ENCODE assay signal across 13 cellular contexts in the genomic region with DNA sequence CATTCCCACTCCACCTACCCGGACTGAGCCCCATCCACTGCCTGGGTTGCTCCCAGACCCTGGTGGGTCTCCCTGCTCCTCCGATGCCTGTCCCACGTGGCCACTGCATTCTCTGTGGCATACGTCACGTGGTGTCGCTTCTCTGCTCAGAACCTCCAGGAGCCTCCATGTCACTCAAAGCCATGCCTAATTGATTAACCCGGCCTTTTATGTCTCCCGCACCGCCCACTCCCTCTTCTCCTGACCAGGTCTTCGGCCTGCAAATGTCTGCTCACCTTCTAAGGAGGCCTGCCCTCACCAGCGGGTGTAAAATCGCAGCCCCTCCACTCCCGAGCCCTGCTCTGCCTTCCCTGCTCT.
A peak's percentile ranks its signal among the peaks of the same experiment; 100 is the strongest.
DNase-seq lines count a peak whose midpoint lies in the region; ATAC-seq, FAIRE-seq and TF ChIP-seq lines count a peak whose summit lies in the region.
"Had no signal": no experiment of that assay in that cellular context is flagged by ENCODE, and none has a peak within 500 bp of the region (broad histone marks: within the 10 kb centered on the region; RNA-seq: fewer than 3 reads in every experiment).

No MANE protein-coding gene starts in this region.

- peaks cover under 1% of the 10 kb centered on the region for H3K36me3 Mint-ChIP-seq in activated naive CD4-positive, alpha-beta T cell treated with anti-CD3 and anti-CD28 coated beads for 36 hours (ENCODE audit: low read depth)
- H3K36me3 Mint-ChIP-seq in astrocyte (ENCODE audit: low read depth, unreplicated experiment), result no peaks in the 10 kb centered on the region

- ATAC-seq in thoracic aorta (ENCODE audit: insufficient number of reproducible peaks, low FRiP score, low read depth), result no peak
- no peak for ATAC-seq in GM21528 (IDR thresholded peaks at IDR 0.05; ENCODE audit: low FRiP score, unreplicated experiment)
- no peak for ATAC-seq in HG03354 (IDR thresholded peaks at IDR 0.05; ENCODE audit: poor library complexity, severe bottlenecking, unreplicated experiment)
- ATAC-seq: Panc1 had no signal

- H3K4me1 Mint-ChIP-seq in activated naive CD4-positive, alpha-beta T cell treated with anti-CD3 and anti-CD28 coated beads for 36 hours (ENCODE audit: low read depth), result peaks cover 80% of the 10 kb centered on the region
- peaks cover 28% of the 10 kb centered on the region for H3K4me1 Mint-ChIP-seq in astrocyte (ENCODE audit: low read depth, unreplicated experiment)

- no peak overlapping the region for H3K27ac Mint-ChIP-seq in activated naive CD4-positive, alpha-beta T cell treated with anti-CD3 and anti-CD28 coated beads for 36 hours
- no peak overlapping the region for H3K27ac Mint-ChIP-seq in astrocyte (ENCODE audit: unreplicated experiment)
- H3K27ac Mint-ChIP-seq: activated T-helper 2 cell treated with anti-CD3 and anti-CD28 coated beads, Interferon-gamma antibody, Interleukin-2, Interleukin-4, amounts not matched to agents 10 μg/mL and 5 μg/mL and 100 μg/mL, durations not matched to agents 14 hours and 24 hours and 36 hours had no signal

- H3K27me3 Mint-ChIP-seq in activated naive CD4-positive, alpha-beta T cell treated with anti-CD3 and anti-CD28 coated beads for 36 hours (ENCODE audit: low read depth), result no peaks in the 10 kb centered on the region
- H3K27me3 Mint-ChIP-seq in astrocyte (ENCODE audit: low read depth, unreplicated experiment), result no peaks in the 10 kb centered on the region

- no peak for TF ChIP-seq CTCF in astrocyte (IDR thresholded peaks at IDR 0.05; ENCODE audit: insufficient read depth, low read depth, low read length)
- no peak for TF ChIP-seq CTCF in thoracic aorta (IDR thresholded peaks at IDR 0.05)

- no peak overlapping the region for H3K4me3 Mint-ChIP-seq in activated naive CD4-positive, alpha-beta T cell treated with anti-CD3 and anti-CD28 coated beads for 36 hours
- H3K4me3 Mint-ChIP-seq in astrocyte (ENCODE audit: unreplicated experiment), result no peak overlapping the region

- no peak for FAIRE-seq in astrocyte (lab: Jason Lieb, UNC)

- H3K4me3 ChIP-seq in astrocyte (ENCODE audit: insufficient read depth, low read depth, low read length) (no peak overlapping the region), muscle layer of colon (ENCODE audit: low read depth in 1 of 2, low read length in 2 of 2) (no peak overlapping the region), thoracic aorta (no peak overlapping the region)

- H3K9me3 Mint-ChIP-seq in activated naive CD4-positive, alpha-beta T cell treated with anti-CD3 and anti-CD28 coated beads for 36 hours, result peaks cover under 1% of the 10 kb centered on the region
- no peaks in the 10 kb centered on the region for H3K9me3 Mint-ChIP-seq in astrocyte (ENCODE audit: unreplicated experiment)

- H3K9me3 ChIP-seq in astrocyte (ENCODE audit: insufficient read depth, low read depth, low read length), result no peaks in the 10 kb centered on the region
- no peaks in the 10 kb centered on the region for H3K9me3 ChIP-seq in muscle layer of colon (ENCODE audit: low read length)
- no peaks in the 10 kb centered on the region for H3K9me3 ChIP-seq in thoracic aorta

- peak overlapping the region; percentile 45 for H3K4me2 ChIP-seq in astrocyte (ENCODE audit: low read length)

- peaks cover 17% of the 10 kb centered on the region for H3K79me2 ChIP-seq in astrocyte (ENCODE audit: insufficient read depth, low read length)

- H3K27ac ChIP-seq in astrocyte (ENCODE audit: low read depth, low read length), result no peak overlapping the region
- peak overlapping the region; percentile 53 for H3K27ac ChIP-seq in muscle layer of colon (ENCODE audit: low read depth, low read length)
- peak overlapping the region; percentile 96 to 98 for H3K27ac ChIP-seq in thoracic aorta
- H3K27ac ChIP-seq: WERI-Rb-1 had no signal

- CTCF ChIA-PET in activated naive CD4-positive, alpha-beta T cell treated with anti-CD3 and anti-CD28 coated beads for 36 hours (lab: Charles Lee), result no interaction called here

- intact Hi-C loops in activated naive CD4-positive, alpha-beta T cell treated with anti-CD3 and anti-CD28 coated beads for 36 hours (cut with micrococcal nuclease), result no loop called here

- peak; percentile 4 for DNase-seq in activated naive CD4-positive, alpha-beta T cell treated with anti-CD3 and anti-CD28 coated beads for 36 hours
- no peak for DNase-seq in activated naive CD4-positive, alpha-beta T cell treated with anti-CD3 and anti-CD28 coated beads, Interleukin-2, amount 50 U/mL, for 16 hours
- DNase-seq in astrocyte (ENCODE audit: low read depth) (no peak), thoracic aorta (ENCODE audit: low spot score) (no peak), SHP77 treated with DMSO at 0.1 percent for 48 hours (lab: John Stamatoyannopoulos, UW) (no peak)
- DNase-seq: NCI-H1694 treated with DMSO at 0.1 percent for 48 hours; stimulated activated CD8-positive, alpha-beta memory T cell treated with anti-CD3 and anti-CD28 coated beads, Interleukin-4, amount 100 ng/mL, for 48 hours; WERI-Rb-1 had no signal

- H3K27me3 ChIP-seq in astrocyte (ENCODE audit: insufficient read depth, low read length) (no peaks in the 10 kb centered on the region), muscle layer of colon (ENCODE audit: control insufficient read depth in 1 of 2, insufficient read depth in 2 of 2, low read length in 2 of 2) (no peaks in the 10 kb centered on the region), thoracic aorta (replicated peaks; ENCODE audit: insufficient read depth) (no peaks in the 10 kb centered on the region)

- H3K4me1 ChIP-seq in astrocyte (ENCODE audit: insufficient read depth, low read length) (peaks cover 42% of the 10 kb centered on the region), muscle layer of colon (ENCODE audit: insufficient read depth, low read length) (peaks cover 88% of the 10 kb centered on the region), thoracic aorta (ENCODE audit: control insufficient read depth in 1 of 2, low read depth in 2 of 2) (peaks cover 47 to 80% of the 10 kb centered on the region in 2 donors)

- H2AFZ ChIP-seq in astrocyte (ENCODE audit: low read depth, low read length), result no peak overlapping the region

- H3K9ac ChIP-seq in astrocyte (ENCODE audit: low read length) (no peak overlapping the region), muscle layer of colon (ENCODE audit: low read length) (no peak overlapping the region)

- peaks cover 13% of the 10 kb centered on the region for H4K20me1 ChIP-seq in astrocyte (ENCODE audit: insufficient read depth, low read length)

- no peaks in the 10 kb centered on the region for H3K36me3 ChIP-seq in astrocyte (ENCODE audit: insufficient read depth, low read length)
- H3K36me3 ChIP-seq in muscle layer of colon (ENCODE audit: insufficient read depth, low read length), result no peaks in the 10 kb centered on the region
- H3K36me3 ChIP-seq in thoracic aorta, result no peaks in the 10 kb centered on the region
- H3K36me3 ChIP-seq: WERI-Rb-1 had no signal
